8 cellular contexts compared by ENCODE assay signal in the genomic region with DNA sequence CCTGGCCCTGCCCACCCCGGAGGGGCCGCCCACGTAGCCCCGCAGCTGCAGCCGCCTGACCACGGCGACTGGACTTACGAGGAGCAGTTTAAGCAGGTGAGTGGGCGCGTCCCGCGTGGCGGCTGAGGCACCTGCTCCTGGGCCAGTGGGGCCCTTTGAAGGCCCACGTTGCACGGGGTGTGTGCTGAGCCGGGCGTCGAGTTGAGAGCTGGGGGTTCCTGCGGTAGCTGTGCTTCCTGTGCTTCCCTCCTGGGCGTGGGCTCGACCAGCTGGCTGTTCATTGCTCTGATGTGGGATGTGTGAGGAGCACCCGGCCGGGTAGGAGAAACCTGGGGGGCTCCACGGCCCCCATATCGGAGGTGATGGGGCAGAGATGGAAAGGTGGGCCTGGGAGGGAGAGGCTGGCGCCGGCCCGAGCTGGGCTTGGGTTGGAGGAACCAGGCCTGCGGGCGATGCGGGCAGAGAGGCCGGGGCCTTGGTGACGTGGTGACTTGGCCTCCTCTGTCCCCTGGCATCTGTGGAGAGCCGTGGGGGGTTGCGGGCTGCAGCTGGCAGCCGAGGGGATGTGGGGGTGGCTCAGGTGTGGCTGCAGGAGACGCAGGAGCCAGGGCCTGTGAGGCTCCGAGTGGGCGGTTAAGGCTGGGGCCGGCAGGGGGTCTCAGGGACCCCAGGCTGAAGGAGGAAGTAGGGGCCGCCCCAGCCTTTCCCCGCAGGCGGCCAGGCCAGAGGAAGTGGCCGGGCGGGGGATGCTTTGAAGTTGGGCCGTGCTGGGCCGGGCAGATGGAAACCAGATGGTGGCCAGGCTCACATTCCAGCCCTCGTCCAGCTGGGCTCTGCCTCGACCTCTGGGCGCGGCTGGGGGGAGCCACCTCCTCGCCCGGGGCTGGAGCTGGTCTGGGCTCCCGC. TPM values are rescaled to one million over a fixed set of nuclear protein-coding genes. Genes with fewer than 3 reads are reported as not detected.
DNase-seq lines count a peak whose midpoint lies in the region; ATAC-seq and TF ChIP-seq lines count a peak whose summit lies in the region.

No MANE protein-coding gene starts in this region.

- peak overlapping the region; percentile 82 for H2BK15ac ChIP-seq in mesenchymal stem cell (ENCODE audit: low read depth, poor library complexity, severe bottlenecking)

- H3K36me3 ChIP-seq in mesenchymal stem cell (ENCODE audit: control insufficient read depth in 1 of 2, insufficient read depth in 2 of 2, low read depth in 1 of 2, low read length in 2 of 2) = peaks cover 30 to 83% of the 10 kb centered on the region in 2 experiments

- peaks cover 52% of the 10 kb centered on the region for H3K4me1 ChIP-seq in mesenchymal stem cell (ENCODE audit: control insufficient read depth, insufficient read depth, low read depth, low read length)

- TF ChIP-seq POLR2A in GM18505 (IDR thresholded peaks at IDR 0.05; ENCODE audit: borderline replicate concordance, extremely low read depth, insufficient read depth, insufficient read length) = no peak

- peak overlapping the region; percentile 99 for H4K8ac ChIP-seq in mesenchymal stem cell (ENCODE audit: low read length)

- H4K91ac ChIP-seq in mesenchymal stem cell (ENCODE audit: low read length) = peak overlapping the region; percentile 90

- peak overlapping the region; percentile 60 for H3K4me2 ChIP-seq in mesenchymal stem cell (ENCODE audit: low read length, poor library complexity, severe bottlenecking)

- peak overlapping the region; percentile 99 for H2BK5ac ChIP-seq in mesenchymal stem cell (ENCODE audit: low read depth, low read length, poor library complexity, severe bottlenecking)

- H3K27ac ChIP-seq in cingulate gyrus (ENCODE audit: low read depth, low read length) (peak overlapping the region; percentile 54), mesenchymal stem cell (ENCODE audit: low read length, poor library complexity, severe bottlenecking) (peak overlapping the region; percentile 99)

- peak overlapping the region; percentile 91 for H2AK5ac ChIP-seq in mesenchymal stem cell (ENCODE audit: low read length, severe bottlenecking)

- H3K9me3 ChIP-seq in mesenchymal stem cell (ENCODE audit: control insufficient read depth, low read length) = no peaks in the 10 kb centered on the region

- H2AFZ ChIP-seq in mesenchymal stem cell (ENCODE audit: low read depth, low read length) = no peak overlapping the region

- TF ChIP-seq CTCF in GM10266 (IDR thresholded peaks at IDR 0.05; ENCODE audit: control insufficient read depth, insufficient read depth, low read depth, missing control alignments) = no peak

- H3K4ac ChIP-seq in mesenchymal stem cell (ENCODE audit: low read depth in 1 of 2, low read length in 2 of 2) = peak overlapping the region; percentile 62 to 99

- peak overlapping the region in 1 of 2 experiments; percentile 64 for H3K4me3 ChIP-seq in mesenchymal stem cell (ENCODE audit: insufficient read depth in 1 of 2, low read depth in 1 of 2, low read length in 2 of 2)

- H3K14ac ChIP-seq in mesenchymal stem cell (ENCODE audit: low read length in 2 of 2) = peak overlapping the region in 1 of 2 experiments; percentile 93

- 21% methylated on average over 48 of the region's 54 CpGs for WGBS in mesenchymal stem cell

- DNase-seq in GM10266 (ENCODE audit: extremely low spot score) (peak; percentile 79), mesenchymal stem cell (peak; percentile 95)

- H3K27me3 ChIP-seq in mesenchymal stem cell (ENCODE audit: control insufficient read depth in 1 of 2, insufficient read depth in 1 of 2, low read length in 2 of 2) = no peaks in the 10 kb centered on the region

- H3K9ac ChIP-seq in mesenchymal stem cell (ENCODE audit: low read length) = peak overlapping the region; percentile 81

- peak overlapping the region; percentile 100 for H2BK120ac ChIP-seq in mesenchymal stem cell (ENCODE audit: low read depth, low read length)

- H2BK12ac ChIP-seq in mesenchymal stem cell (ENCODE audit: low read length in 2 of 2) = peak overlapping the region; percentile 49 to 96

- peak overlapping the region; percentile 98 to 100 for H3K18ac ChIP-seq in mesenchymal stem cell (ENCODE audit: low read depth in 1 of 2, low read length in 2 of 2)

- H3K23ac ChIP-seq in mesenchymal stem cell (ENCODE audit: low read length in 2 of 2) = peak overlapping the region in 1 of 2 experiments; percentile 94

- ATAC-seq in SK-N-SH treated with all-trans-retinoic acid at 6 μM for 48 hours (peak; percentile 95), HG03460 (IDR thresholded peaks at IDR 0.05; ENCODE audit: unreplicated experiment) (no peak), GM18519 (IDR thresholded peaks at IDR 0.05; ENCODE audit: low FRiP score, unreplicated experiment) (no peak), GM18505 (IDR thresholded peaks at IDR 0.05; ENCODE audit: unreplicated experiment) (no peak), GM21526 (IDR thresholded peaks at IDR 0.05; ENCODE audit: low FRiP score, unreplicated experiment) (no peak)

- no peaks in the 10 kb centered on the region for H3K79me1 ChIP-seq in mesenchymal stem cell (replicated peaks; ENCODE audit: low read length, poor library complexity, severe bottlenecking)

TF ChIP-seq in SK-N-SH treated with all-trans-retinoic acid at 6 μM for 48 hours, 23 proteins besides CTCF, POLR2A, EP300 and RAD21:
- TF ChIP-seq PATZ1 (CRISPR knock-in tag; IDR thresholded peaks at IDR 0.05; ENCODE audit: borderline replicate concordance) = peak; percentile 44; the same call in 1 of the 2 replicates
- TF ChIP-seq, protein P1, sequence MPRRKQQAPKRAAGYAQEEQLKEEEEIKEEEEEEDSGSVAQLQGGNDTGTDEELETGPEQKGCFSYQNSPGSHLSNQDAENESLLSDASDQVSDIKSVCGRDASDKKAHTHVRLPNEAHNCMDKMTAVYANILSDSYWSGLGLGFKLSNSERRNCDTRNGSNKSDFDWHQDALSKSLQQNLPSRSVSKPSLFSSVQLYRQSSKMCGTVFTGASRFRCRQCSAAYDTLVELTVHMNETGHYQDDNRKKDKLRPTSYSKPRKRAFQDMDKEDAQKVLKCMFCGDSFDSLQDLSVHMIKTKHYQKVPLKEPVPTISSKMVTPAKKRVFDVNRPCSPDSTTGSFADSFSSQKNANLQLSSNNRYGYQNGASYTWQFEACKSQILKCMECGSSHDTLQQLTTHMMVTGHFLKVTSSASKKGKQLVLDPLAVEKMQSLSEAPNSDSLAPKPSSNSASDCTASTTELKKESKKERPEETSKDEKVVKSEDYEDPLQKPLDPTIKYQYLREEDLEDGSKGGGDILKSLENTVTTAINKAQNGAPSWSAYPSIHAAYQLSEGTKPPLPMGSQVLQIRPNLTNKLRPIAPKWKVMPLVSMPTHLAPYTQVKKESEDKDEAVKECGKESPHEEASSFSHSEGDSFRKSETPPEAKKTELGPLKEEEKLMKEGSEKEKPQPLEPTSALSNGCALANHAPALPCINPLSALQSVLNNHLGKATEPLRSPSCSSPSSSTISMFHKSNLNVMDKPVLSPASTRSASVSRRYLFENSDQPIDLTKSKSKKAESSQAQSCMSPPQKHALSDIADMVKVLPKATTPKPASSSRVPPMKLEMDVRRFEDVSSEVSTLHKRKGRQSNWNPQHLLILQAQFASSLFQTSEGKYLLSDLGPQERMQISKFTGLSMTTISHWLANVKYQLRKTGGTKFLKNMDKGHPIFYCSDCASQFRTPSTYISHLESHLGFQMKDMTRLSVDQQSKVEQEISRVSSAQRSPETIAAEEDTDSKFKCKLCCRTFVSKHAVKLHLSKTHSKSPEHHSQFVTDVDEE (CRISPR knock-in tag; IDR thresholded peaks at IDR 0.05) = peak; percentile 74; the same call in 1 of the 2 replicates
- TF ChIP-seq TCF4 (CRISPR knock-in tag; IDR thresholded peaks at IDR 0.05; ENCODE audit: borderline replicate concordance) = peak; percentile 95
- no peak for TF ChIP-seq ARNTL (CRISPR knock-in tag; IDR thresholded peaks at IDR 0.05; ENCODE audit: borderline replicate concordance, low read depth)

RNA-seq across cellular contexts. Expression of gene ARID3A, which starts 7.1 kb away (rescaled TPM):
- polyA plus RNA-seq in mesenchymal stem cell (2013, experiment 1 of 2) = 64.0 TPM
- polyA plus RNA-seq in mesenchymal stem cell (2013, experiment 2 of 2) = 62.8 TPM

RNA-seq across cellular contexts. Expression of gene KISS1R, which starts 15.8 kb away (rescaled TPM):
- not detected for polyA plus RNA-seq in mesenchymal stem cell (2013, experiment 1 of 2)
- polyA plus RNA-seq in mesenchymal stem cell (2013, experiment 2 of 2) = not detected

RNA-seq across cellular contexts. Expression of gene R3HDM4, which starts 19.9 kb away (rescaled TPM):
- 68.0 TPM for polyA plus RNA-seq in mesenchymal stem cell (2013, experiment 1 of 2)
- 67.1 TPM for polyA plus RNA-seq in mesenchymal stem cell (2013, experiment 2 of 2)

RNA-seq across cellular contexts. Expression of gene RNU6-9, which starts 39.6 kb away (rescaled TPM):
- not detected for polyA plus RNA-seq in mesenchymal stem cell (2013, experiment 1 of 2)
- polyA plus RNA-seq in mesenchymal stem cell (2013, experiment 2 of 2) = not detected

RNA-seq across cellular contexts. Expression of gene MED16, which starts 39.9 kb away (rescaled TPM):
- polyA plus RNA-seq in mesenchymal stem cell (2013, experiment 1 of 2) = 19.4 TPM
- polyA plus RNA-seq in mesenchymal stem cell (2013, experiment 2 of 2) = 19.2 TPM
